In genomic region chr2:16653799-16654198, GRCh38 we compare ENCODE assay signal across 8 cellular contexts. TPM values are rescaled to one million over a fixed set of nuclear protein-coding genes. Genes with fewer than 3 reads are reported as not detected.
DNase-seq lines count a peak whose midpoint lies in the region; ATAC-seq and TF ChIP-seq lines count a peak whose summit lies in the region.

No MANE protein-coding gene starts in this region.

- H3K27ac ChIP-seq in Peyer's patch, result peak overlapping the region; percentile 60 to 78 (median 68)
- no peak overlapping the region for H3K27ac ChIP-seq in trophoblast cell (ENCODE audit: low read depth, low read length)
- no peak overlapping the region for H3K27ac ChIP-seq in effector memory CD4-positive, alpha-beta T cell (ENCODE audit: insufficient read depth, low read length, poor library complexity, severe bottlenecking)

- TF ChIP-seq POLR2A in Peyer's patch (IDR thresholded peaks at IDR 0.05), result no peak

- H2BK12ac ChIP-seq in trophoblast cell (ENCODE audit: low read length), result no peak overlapping the region

- H3K18ac ChIP-seq in trophoblast cell (ENCODE audit: low read length), result no peak overlapping the region

- H3K4me2 ChIP-seq in trophoblast cell (ENCODE audit: low read length), result no peak overlapping the region

- H3K27me3 ChIP-seq in Peyer's patch (no peaks in the 10 kb centered on the region), trophoblast cell (ENCODE audit: insufficient read depth, low read length) (no peaks in the 10 kb centered on the region)
- H3K27me3 ChIP-seq in effector memory CD4-positive, alpha-beta T cell (replicated peaks; ENCODE audit: control insufficient read depth, insufficient read depth, low read length, poor library complexity, severe bottlenecking), result no peaks in the 10 kb centered on the region

- H3K4me1 ChIP-seq in Peyer's patch (peaks cover 0 to 47% (median 32%) of the 10 kb centered on the region in 4 donors), trophoblast cell (ENCODE audit: control insufficient read depth in 1 of 2, insufficient read depth in 2 of 2, low read length in 2 of 2) (peaks cover 10 to 11% of the 10 kb centered on the region in 2 experiments)
- no peaks in the 10 kb centered on the region for H3K4me1 ChIP-seq in effector memory CD4-positive, alpha-beta T cell (ENCODE audit: control insufficient read depth, insufficient read depth, low read length, poor library complexity, severe bottlenecking)

- peaks cover 9% of the 10 kb centered on the region for H3K79me1 ChIP-seq in trophoblast cell (ENCODE audit: low read length)

- no peak overlapping the region for H4K8ac ChIP-seq in trophoblast cell (ENCODE audit: low read depth, low read length)

- H3K79me2 ChIP-seq in trophoblast cell (ENCODE audit: control insufficient read depth, insufficient read depth, low read length, poor library complexity), result peaks cover 2% of the 10 kb centered on the region

- H3K4ac ChIP-seq in trophoblast cell (ENCODE audit: low read depth, low read length), result no peak overlapping the region

- DNase-seq in Peyer's patch, result peak in 1 of 3 donors; percentile 63
- peak; percentile 30 to 39 for DNase-seq in trophoblast cell
- DNase-seq in effector memory CD4-positive, alpha-beta T cell, result no peak
- no peak for DNase-seq in effector CD8-positive, alpha-beta T cell (lab: John Stamatoyannopoulos, UW)
- DNase-seq in NCI-H187 treated with DMSO at 0.1 percent for 48 hours (lab: John Stamatoyannopoulos, UW), result no peak

- H3K9me3 ChIP-seq in Peyer's patch (no peaks in the 10 kb centered on the region), trophoblast cell (ENCODE audit: insufficient read depth, low read depth, low read length) (no peaks in the 10 kb centered on the region)
- H3K9me3 ChIP-seq in effector memory CD4-positive, alpha-beta T cell (ENCODE audit: control insufficient read depth, low read length), result no peaks in the 10 kb centered on the region

- no peak overlapping the region for H2AK5ac ChIP-seq in trophoblast cell (ENCODE audit: low read length)

- WGBS in trophoblast cell (ENCODE audit: extremely low coverage, insufficient coverage, insufficient read length), result no CpG with 5 or more reads among the region's 4 CpGs

- H2AFZ ChIP-seq in trophoblast cell (ENCODE audit: insufficient read depth, low read length, poor library complexity), result no peak overlapping the region

- no peak overlapping the region for H3K23ac ChIP-seq in trophoblast cell (ENCODE audit: low read length)

- H3K36me3 ChIP-seq in Peyer's patch (no peaks in the 10 kb centered on the region), trophoblast cell (ENCODE audit: control insufficient read depth in 1 of 2, insufficient read depth in 2 of 2, low read length in 2 of 2) (no peaks in the 10 kb centered on the region)
- H3K36me3 ChIP-seq in effector memory CD4-positive, alpha-beta T cell (ENCODE audit: control insufficient read depth, insufficient read depth, low read length), result no peaks in the 10 kb centered on the region

- H3K4me3 ChIP-seq in Peyer's patch (no peak overlapping the region), trophoblast cell (ENCODE audit: low read depth, low read length) (no peak overlapping the region)
- no peak overlapping the region for H3K4me3 ChIP-seq in effector memory CD4-positive, alpha-beta T cell (ENCODE audit: insufficient read depth, low read depth, low read length, poor library complexity, severe bottlenecking)

- TF ChIP-seq CTCF in Peyer's patch (IDR thresholded peaks at IDR 0.05), result no peak

- H3K9ac ChIP-seq in trophoblast cell (ENCODE audit: low read length), result no peak overlapping the region

- H2BK120ac ChIP-seq in trophoblast cell (ENCODE audit: insufficient read depth, low read length, poor library complexity), result no peak overlapping the region

- ATAC-seq in GM18907 (IDR thresholded peaks at IDR 0.05; ENCODE audit: unreplicated experiment), result peak; percentile 26
- peak; percentile 51 for ATAC-seq in HG02885 (IDR thresholded peaks at IDR 0.05; ENCODE audit: poor library complexity, unreplicated experiment)
- ATAC-seq in HG03457 (IDR thresholded peaks at IDR 0.05; ENCODE audit: unreplicated experiment), result no peak

- H2BK5ac ChIP-seq in trophoblast cell (ENCODE audit: low read depth, low read length, poor library complexity), result no peak overlapping the region

- no peak overlapping the region for H3K14ac ChIP-seq in trophoblast cell (ENCODE audit: low read length)

- no peak overlapping the region for H4K91ac ChIP-seq in trophoblast cell (ENCODE audit: low read depth, low read length)

- no peak overlapping the region for H4K12ac ChIP-seq in trophoblast cell (ENCODE audit: low read depth, low read length)

RNA-seq across cellular contexts. Expression of gene CYRIA, which starts 11.8 kb away (rescaled TPM):
- 10 to 100 TPM in 1 of 4 donors, 1 to 10 TPM in 2, under 1 TPM in 1; 0.53 to 11.6 (median 4.6) TPM for total RNA-seq in Peyer's patch
- polyA plus RNA-seq in trophoblast cell (2013), result 98.2 and 109 TPM in 2 replicates

Comparison
In these comparisons a context has a peak if more than half of its experiments do, and no peak if none do; other contexts are left out.
1. DNase-seq: peak in trophoblast cell (2 of 2); none in effector memory CD4-positive, alpha-beta T cell (0 of 3), effector CD8-positive, alpha-beta T cell (single experiment) and NCI-H187 treated with DMSO at 0.1 percent for 48 hours (single experiment).
2. H3K27ac ChIP-seq: peak in Peyer's patch (4 of 4); none in trophoblast cell (single experiment) and effector memory CD4-positive, alpha-beta T cell (single experiment).